27 cellular contexts compared by ENCODE assay signal in the genomic region with DNA sequence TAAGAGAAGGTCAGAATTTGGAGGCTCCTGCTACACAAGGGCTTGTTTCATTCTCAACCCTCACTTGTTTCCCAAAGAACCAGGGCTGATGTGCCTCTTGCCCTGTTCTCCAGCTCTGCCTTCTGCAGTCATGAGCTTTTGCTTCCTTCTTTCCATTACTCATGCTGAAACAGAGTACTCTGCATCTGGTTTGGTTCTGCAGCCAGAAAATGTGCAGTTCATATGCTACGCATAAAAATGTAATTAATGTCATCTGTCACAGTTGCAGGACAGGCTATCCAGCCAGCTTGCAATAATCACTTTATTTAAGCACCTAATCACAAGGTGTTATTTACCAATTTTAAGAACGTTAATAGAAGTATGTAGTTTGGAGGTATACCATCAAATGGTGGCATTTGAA.
DNase-seq lines count a peak whose midpoint lies in the region; ATAC-seq, FAIRE-seq and TF ChIP-seq lines count a peak whose summit lies in the region.
"Had no signal": no experiment of that assay in that cellular context is flagged by ENCODE, and none has a peak within 500 bp of the region (broad histone marks: within the 10 kb centered on the region; RNA-seq: fewer than 3 reads in every experiment).

No MANE protein-coding gene starts in this region.

- no peak overlapping the region for H4K5ac ChIP-seq in mesendoderm (ENCODE audit: low read length)

- H2AK5ac ChIP-seq in mesendoderm (ENCODE audit: low read length), result no peak overlapping the region

- H3K36me3 Mint-ChIP-seq in progenitor cell of endocrine pancreas (ENCODE audit: insufficient read depth), result peaks cover 8% of the 10 kb centered on the region
- H3K36me3 Mint-ChIP-seq: activated naive CD4-positive, alpha-beta T cell treated with anti-CD3 and anti-CD28 coated beads, Interleukin-2, amount 50 U/mL, for 24 hours; natural killer cell treated with Interleukin-12 subunit alpha and Interleukin-12 subunit beta and Interleukin-15 and Interleukin-18, amount 100 ng/mL, for 72 hours; stimulated activated memory B cell treated with anti-CD40 and anti-IgM and Interleukin-4, amounts not matched to agents 10 μg/mL and 1 μg/mL and 100 μg/mL, for 72 hours had no signal

- peaks cover 47% of the 10 kb centered on the region for H3K36me3 ChIP-seq in GM23248 (ENCODE audit: low read depth)
- H3K36me3 ChIP-seq in SK-N-MC (ENCODE audit: insufficient read depth, low read length), result no peaks in the 10 kb centered on the region
- no peaks in the 10 kb centered on the region for H3K36me3 ChIP-seq in mesendoderm (ENCODE audit: control insufficient read depth, insufficient read depth, low read length)
- H3K36me3 ChIP-seq in sigmoid colon, result no peaks in the 10 kb centered on the region
- H3K36me3 ChIP-seq: ovary, right atrium auricular region, spleen had no signal

- POLR2A ChIA-PET in A549 (lab: Yijun Ruan, JAX), result no interaction called here

- H3K4me3 ChIP-seq in A549 (no peak overlapping the region), GM23248 (no peak overlapping the region), SK-N-MC (no peak overlapping the region), fibroblast of mammary gland (ENCODE audit: control insufficient read depth, low read depth, low read length) (no peak overlapping the region), mesendoderm (ENCODE audit: low read length) (no peak overlapping the region), sigmoid colon (no peak overlapping the region)
- H3K4me3 ChIP-seq: MG63, ovary, right atrium auricular region, spleen had no signal

- no peak overlapping the region for H2BK120ac ChIP-seq in mesendoderm (ENCODE audit: low read depth, low read length)

- TF ChIP-seq POLR2A in A549 (IDR thresholded peaks at IDR 0.05; ENCODE audit: low read length) (no peak), sigmoid colon (IDR thresholded peaks at IDR 0.05) (no peak)

- no peaks in the 10 kb centered on the region for H3K79me1 ChIP-seq in mesendoderm (ENCODE audit: low read length)

- no peak overlapping the region for H2BK15ac ChIP-seq in mesendoderm (replicated peaks; ENCODE audit: low read depth)

- H3K9me2 ChIP-seq in GM23248 (ENCODE audit: insufficient read depth), result no peaks in the 10 kb centered on the region

- no peak overlapping the region for H3K27ac Mint-ChIP-seq in progenitor cell of endocrine pancreas
- H3K27ac Mint-ChIP-seq: activated naive CD4-positive, alpha-beta T cell treated with anti-CD3 and anti-CD28 coated beads, Interleukin-2, amount 50 U/mL, for 24 hours; natural killer cell treated with Interleukin-12 subunit alpha and Interleukin-12 subunit beta and Interleukin-15 and Interleukin-18, amount 100 ng/mL, for 72 hours; stimulated activated memory B cell treated with anti-CD40 and anti-IgM and Interleukin-4, amounts not matched to agents 10 μg/mL and 1 μg/mL and 100 μg/mL, for 72 hours; WTC11 had no signal

- no peak overlapping the region for H3K4me3 Mint-ChIP-seq in progenitor cell of endocrine pancreas (ENCODE audit: low read depth)
- H3K4me3 Mint-ChIP-seq: activated naive CD4-positive, alpha-beta T cell treated with anti-CD3 and anti-CD28 coated beads, Interleukin-2, amount 50 U/mL, for 24 hours; natural killer cell treated with Interleukin-12 subunit alpha and Interleukin-12 subunit beta and Interleukin-15 and Interleukin-18, amount 100 ng/mL, for 72 hours; stimulated activated memory B cell treated with anti-CD40 and anti-IgM and Interleukin-4, amounts not matched to agents 10 μg/mL and 1 μg/mL and 100 μg/mL, for 72 hours; WTC11 had no signal

- H4K20me1 ChIP-seq in GM23248 (ENCODE audit: insufficient read depth), result no peaks in the 10 kb centered on the region

- peaks cover 36% of the 10 kb centered on the region for H3K4me1 Mint-ChIP-seq in progenitor cell of endocrine pancreas (ENCODE audit: low read depth)
- H3K4me1 Mint-ChIP-seq: activated naive CD4-positive, alpha-beta T cell treated with anti-CD3 and anti-CD28 coated beads, Interleukin-2, amount 50 U/mL, for 24 hours; stimulated activated memory B cell treated with anti-CD40 and anti-IgM and Interleukin-4, amounts not matched to agents 10 μg/mL and 1 μg/mL and 100 μg/mL, for 72 hours had no signal

- intact Hi-C loops in sigmoid colon (cut with DNase I), result loop anchor here (5.0 kb wide), 1 partner anchor 152 kb away; a partner anchor contains a TSS

- H3K4ac ChIP-seq in mesendoderm (ENCODE audit: low read depth, low read length), result no peak overlapping the region

- TF ChIP-seq EP300 in A549 (IDR thresholded peaks at IDR 0.05) (no peak), sigmoid colon (IDR thresholded peaks at IDR 0.05) (no peak)

- TF ChIP-seq RAD21 in A549 (conservative IDR thresholded peaks at IDR 0.05 in 1 of 2, IDR thresholded peaks at IDR 0.05 in 1 of 2), result no peak

- H3K9me3 Mint-ChIP-seq in progenitor cell of endocrine pancreas (ENCODE audit: low read depth), result no peaks in the 10 kb centered on the region
- H3K9me3 Mint-ChIP-seq: activated naive CD4-positive, alpha-beta T cell treated with anti-CD3 and anti-CD28 coated beads, Interleukin-2, amount 50 U/mL, for 24 hours; stimulated activated memory B cell treated with anti-CD40 and anti-IgM and Interleukin-4, amounts not matched to agents 10 μg/mL and 1 μg/mL and 100 μg/mL, for 72 hours; WTC11 had no signal

- no peaks in the 10 kb centered on the region for H3K27me3 Mint-ChIP-seq in progenitor cell of endocrine pancreas
- H3K27me3 Mint-ChIP-seq: stimulated activated memory B cell treated with anti-CD40 and anti-IgM and Interleukin-4, amounts not matched to agents 10 μg/mL and 1 μg/mL and 100 μg/mL, for 72 hours had no signal

- H3K27ac ChIP-seq in A549 (no peak overlapping the region), GM23248 (peak overlapping the region; percentile 9; the same call in 1 of the 2 replicates), SK-N-MC (0 out of 2 replicates have a peak overlapping the region, but pooled peaks have one; percentile 28), mesendoderm (ENCODE audit: low read depth, low read length) (no peak overlapping the region), sigmoid colon (no peak overlapping the region)
- H3K27ac ChIP-seq: ovary, right atrium auricular region, spleen had no signal

- FAIRE-seq in A549 (lab: Jason Lieb, UNC), result peak; percentile 54
- FAIRE-seq: GM19239, urothelium cell line had no signal

- H2AFZ ChIP-seq in GM23248, result no peak overlapping the region

- H3K23ac ChIP-seq in mesendoderm (ENCODE audit: low read length), result no peak overlapping the region

- H3K79me2 ChIP-seq in GM23248 (ENCODE audit: insufficient read depth) (peaks cover 98% of the 10 kb centered on the region), mesendoderm (ENCODE audit: control insufficient read depth, insufficient read depth, low read length) (no peaks in the 10 kb centered on the region)

- CTCF ChIA-PET in A549 (lab: Yijun Ruan, JAX), result interaction anchor here (0.8 to 2.0 kb wide), 5 partner anchors 15 to 262 kb away, joined by 3 to 9 read pairs (median 4); a partner anchor contains a TSS

- no peak overlapping the region for H2BK5ac ChIP-seq in mesendoderm (ENCODE audit: low read length)

- H3F3A ChIP-seq in GM23248 (ENCODE audit: insufficient read depth), result peaks cover 32% of the 10 kb centered on the region; the same call in 1 of the 2 replicates

- H3K9ac ChIP-seq in GM23248 (no peak overlapping the region), SK-N-MC (ENCODE audit: insufficient read length) (no peak overlapping the region), mesendoderm (ENCODE audit: low read length) (no peak overlapping the region)

- H3K27me3 ChIP-seq in GM23248 (replicated peaks; ENCODE audit: insufficient read depth), result no peaks in the 10 kb centered on the region
- no peaks in the 10 kb centered on the region for H3K27me3 ChIP-seq in mesendoderm (ENCODE audit: insufficient read depth, low read length, poor library complexity)
- no peaks in the 10 kb centered on the region for H3K27me3 ChIP-seq in sigmoid colon
- H3K27me3 ChIP-seq: MG63, ovary, right atrium auricular region, spleen had no signal

- peak in 1 of 2 experiments; percentile 44; a peak in 2 of 6 replicates for ATAC-seq in A549
- ATAC-seq: HCT116; natural killer cell treated with Interleukin-12 subunit alpha and Interleukin-12 subunit beta and Interleukin-15 and Interleukin-18, amount 100 ng/mL, for 72 hours; stimulated activated memory B cell treated with anti-CD40 and anti-IgM and Interleukin-4, amounts not matched to agents 10 μg/mL and 1 μg/mL and 100 μg/mL, for 72 hours; WTC11 had no signal

- no peaks in the 10 kb centered on the region for H3K9me3 ChIP-seq in A549
- H3K9me3 ChIP-seq in GM23248 (ENCODE audit: low read depth), result no peaks in the 10 kb centered on the region
- H3K9me3 ChIP-seq in SK-N-MC (ENCODE audit: low read depth, low read length), result no peaks in the 10 kb centered on the region
- no peaks in the 10 kb centered on the region for H3K9me3 ChIP-seq in sigmoid colon
- H3K9me3 ChIP-seq: Caco-2, MG63, ovary, right atrium auricular region, spleen had no signal

- H3K4me2 ChIP-seq in A549, result no peak overlapping the region
- peak overlapping the region; percentile 9 for H3K4me2 ChIP-seq in GM23248 (ENCODE audit: unreplicated experiment)
- H3K4me2 ChIP-seq in mesendoderm (ENCODE audit: low read length), result no peak overlapping the region

- H3K18ac ChIP-seq in mesendoderm (ENCODE audit: low read length), result no peak overlapping the region

- WGBS in A549 (ENCODE audit: missing lambda C conversion rate), result 81% methylated on average over 2 of the region's 2 CpGs
- WGBS in GM23248 (ENCODE audit: low coverage in 1 of 2, low lambda C conversion rate in 2 of 2, missing lambda C conversion rate in 2 of 2), 2 experiments, result 8 to 10% methylated on average over 2 of the region's 2 CpGs
- no CpG with 5 or more reads among the region's 2 CpGs for WGBS in mesendoderm (ENCODE audit: extremely low coverage, insufficient coverage, low lambda C conversion rate)
- 81 to 91% methylated on average over 2 of the region's 2 CpGs for WGBS in sigmoid colon, 2 donors

- H3K56ac ChIP-seq in mesendoderm (ENCODE audit: low read length), result no peak overlapping the region

- TF ChIP-seq CTCF in A549 (IDR thresholded peaks at IDR 0.05), result no peak
- TF ChIP-seq CTCF in fibroblast of mammary gland (conservative IDR thresholded peaks at IDR 0.05; ENCODE audit: control insufficient read depth, insufficient read depth, low read depth, low read length), result no peak
- no peak for TF ChIP-seq CTCF in progenitor cell of endocrine pancreas (IDR thresholded peaks at IDR 0.05; ENCODE audit: unreplicated experiment)
- no peak for TF ChIP-seq CTCF in sigmoid colon (IDR thresholded peaks at IDR 0.05)

- DNase-seq in A549 (ENCODE audit: low read depth in 1 of 2, low spot score in 1 of 2) (no peak), GM23248 (peak; percentile 76), SK-N-MC (ENCODE audit: low read depth, low spot score) (no peak), fibroblast of mammary gland (ENCODE audit: low read depth) (peak; percentile 81), progenitor cell of endocrine pancreas (ENCODE audit: low spot score, unreplicated experiment) (no peak), mesendoderm (no peak), sigmoid colon (no peak), superior temporal gyrus (ENCODE audit: extremely low spot score) (no peak)
- DNase-seq: C1 segment of cervical spinal cord; Caco-2; KBM-7; MG63; NCI-H1436 treated with DMSO at 0.1 percent for 48 hours; NCI-H526 treated with DMSO at 0.1 percent for 48 hours; ovary; RPMI8226; spleen; stimulated activated CD4-positive, alpha-beta T cell treated with anti-CD3 and anti-CD28 coated beads, Interleukin-4, amount 100 ng/mL, for 1 hour; T-helper 9 cell had no signal

- in situ Hi-C loops in GM23248 (cut with MboI), result no loop called here

- H4K8ac ChIP-seq in mesendoderm (ENCODE audit: low read depth, low read length), result no peak overlapping the region

- H3K4me1 ChIP-seq in A549, result peaks cover 38% of the 10 kb centered on the region
- peaks cover 70% of the 10 kb centered on the region for H3K4me1 ChIP-seq in GM23248 (ENCODE audit: insufficient read depth)
- peaks cover 3% of the 10 kb centered on the region for H3K4me1 ChIP-seq in mesendoderm (ENCODE audit: control insufficient read depth, low read depth, low read length)
- H3K4me1 ChIP-seq in sigmoid colon, result peaks cover 0 to 24% (median 20%) of the 10 kb centered on the region in 4 donors
- H3K4me1 ChIP-seq: spleen had no signal

Comparison
In these comparisons a context has a peak if more than half of its experiments do, and no peak if none do; other contexts are left out.
1. DNase-seq: peak in GM23248 (single experiment) and fibroblast of mammary gland (single experiment); none in A549 (0 of 2), SK-N-MC (single experiment), progenitor cell of endocrine pancreas (single experiment), mesendoderm (single experiment), sigmoid colon (single experiment) and superior temporal gyrus (single experiment).
2. H3K27ac ChIP-seq: peak in GM23248 (single experiment) and SK-N-MC (single experiment); none in A549 (0 of 2), mesendoderm (single experiment) and sigmoid colon (0 of 4).